ENCODE assay signal across 1 cellular context in genomic region chr17:47295037-47295873, GRCh38.
TF ChIP-seq lines count a peak whose summit lies in the region.

No MANE protein-coding gene starts in this region.

TF ChIP-seq in HepG2, 621 proteins besides CTCF, POLR2A, EP300 and RAD21 (continued from another document and continues in another):
- peak; percentile 31; the same call in 1 of the 2 replicates for TF ChIP-seq ARID4A (CRISPR knock-in tag; IDR thresholded peaks at IDR 0.05; ENCODE audit: borderline replicate concordance)
- peak; percentile 53; the same call in 1 of the 2 replicates for TF ChIP-seq RARA (CRISPR knock-in tag; IDR thresholded peaks at IDR 0.05)
- TF ChIP-seq ZNF841 (CRISPR knock-in tag; IDR thresholded peaks at IDR 0.05; ENCODE audit: borderline replicate concordance) = no peak
- no peak for TF ChIP-seq ZNF513 (CRISPR knock-in tag; conservative IDR thresholded peaks at IDR 0.05)
- no peak for TF ChIP-seq PHF5A (CRISPR knock-in tag; IDR thresholded peaks at IDR 0.05; ENCODE audit: low read depth, unreplicated experiment)
- 0 out of 2 replicates have a peak, but pooled peaks have one; percentile 17 for TF ChIP-seq BCL6 (CRISPR knock-in tag; IDR thresholded peaks at IDR 0.05)
- TF ChIP-seq NR2F1 (CRISPR knock-in tag; IDR thresholded peaks at IDR 0.05) = no peak
- no peak for TF ChIP-seq RBM39 (IDR thresholded peaks at IDR 0.05; ENCODE audit: low read depth, low read length, poor library complexity, severe bottlenecking)
- no peak for TF ChIP-seq SALL1 (CRISPR knock-in tag; IDR thresholded peaks at IDR 0.05)
- TF ChIP-seq TGIF2 (CRISPR knock-in tag; IDR thresholded peaks at IDR 0.05) = no peak
- no peak for TF ChIP-seq SOX13 (IDR thresholded peaks at IDR 0.05)
- peak in 1 of 2 experiments; percentile 49; a peak in 2 of 4 replicates for TF ChIP-seq SOX13 (CRISPR knock-in tag; conservative IDR thresholded peaks at IDR 0.05 in 1 of 2, IDR thresholded peaks at IDR 0.05 in 1 of 2)
- TF ChIP-seq TFDP2 (CRISPR knock-in tag; IDR thresholded peaks at IDR 0.05) = no peak
- TF ChIP-seq ELK4 (CRISPR knock-in tag; IDR thresholded peaks at IDR 0.05; ENCODE audit: borderline replicate concordance) = no peak
- no peak for TF ChIP-seq ZNF430 (CRISPR knock-in tag; IDR thresholded peaks at IDR 0.05)
- TF ChIP-seq RFX1 (IDR thresholded peaks at IDR 0.05) = no peak
- no peak for TF ChIP-seq ZNF772 (CRISPR knock-in tag; IDR thresholded peaks at IDR 0.05)
- no peak for TF ChIP-seq ZNF407 (CRISPR knock-in tag; IDR thresholded peaks at IDR 0.05; ENCODE audit: not compliant biosample characterization)
- TF ChIP-seq ZFX (CRISPR knock-in tag; IDR thresholded peaks at IDR 0.05; ENCODE audit: low read depth) = no peak
- TF ChIP-seq SMAD3 (CRISPR knock-in tag; IDR thresholded peaks at IDR 0.05) = no peak
- TF ChIP-seq HDAC2 (CRISPR knock-in tag; IDR thresholded peaks at IDR 0.05) = no peak; the same call in 1 of the 2 replicates
- no peak for TF ChIP-seq ZNF343 (CRISPR knock-in tag; IDR thresholded peaks at IDR 0.05)
- no peak for TF ChIP-seq ZNF180 (CRISPR knock-in tag; IDR thresholded peaks at IDR 0.05; ENCODE audit: borderline replicate concordance, low read depth)
- TF ChIP-seq MAFF (IDR thresholded peaks at IDR 0.05; ENCODE audit: low read depth, low read length) = no peak
- TF ChIP-seq MNT (IDR thresholded peaks at IDR 0.05) = no peak
- no peak for TF ChIP-seq KDM4B (CRISPR knock-in tag; IDR thresholded peaks at IDR 0.05)
- TF ChIP-seq BCLAF1 (IDR thresholded peaks at IDR 0.05) = no peak
- no peak for TF ChIP-seq ZNF274 (CRISPR knock-in tag; IDR thresholded peaks at IDR 0.05)
- no peak for TF ChIP-seq TBX2 (CRISPR knock-in tag; IDR thresholded peaks at IDR 0.05; ENCODE audit: borderline replicate concordance)
- no peak for TF ChIP-seq DR1 (CRISPR knock-in tag; IDR thresholded peaks at IDR 0.05)
- no peak for TF ChIP-seq MAX (IDR thresholded peaks at IDR 0.05)
- peak; percentile 66; the same call in 1 of the 2 replicates for TF ChIP-seq HMG20A (CRISPR knock-in tag; IDR thresholded peaks at IDR 0.05; ENCODE audit: borderline replicate concordance)
- no peak for TF ChIP-seq GATAD1 (CRISPR knock-in tag; IDR thresholded peaks at IDR 0.05)
- no peak for TF ChIP-seq HDAC6 (IDR thresholded peaks at IDR 0.05; ENCODE audit: low read depth, low read length)
- no peak for TF ChIP-seq ZNF33B (CRISPR knock-in tag; IDR thresholded peaks at IDR 0.05)
- TF ChIP-seq ZNF225 (CRISPR knock-in tag; IDR thresholded peaks at IDR 0.05) = no peak
- TF ChIP-seq FOXM1 (CRISPR knock-in tag; IDR thresholded peaks at IDR 0.05) = no peak
- TF ChIP-seq NR3C1 (CRISPR knock-in tag; IDR thresholded peaks at IDR 0.05) = no peak
- no peak for TF ChIP-seq MED1 (CRISPR knock-in tag; IDR thresholded peaks at IDR 0.05)
